8 cellular contexts compared by ENCODE assay signal in the genomic region with DNA sequence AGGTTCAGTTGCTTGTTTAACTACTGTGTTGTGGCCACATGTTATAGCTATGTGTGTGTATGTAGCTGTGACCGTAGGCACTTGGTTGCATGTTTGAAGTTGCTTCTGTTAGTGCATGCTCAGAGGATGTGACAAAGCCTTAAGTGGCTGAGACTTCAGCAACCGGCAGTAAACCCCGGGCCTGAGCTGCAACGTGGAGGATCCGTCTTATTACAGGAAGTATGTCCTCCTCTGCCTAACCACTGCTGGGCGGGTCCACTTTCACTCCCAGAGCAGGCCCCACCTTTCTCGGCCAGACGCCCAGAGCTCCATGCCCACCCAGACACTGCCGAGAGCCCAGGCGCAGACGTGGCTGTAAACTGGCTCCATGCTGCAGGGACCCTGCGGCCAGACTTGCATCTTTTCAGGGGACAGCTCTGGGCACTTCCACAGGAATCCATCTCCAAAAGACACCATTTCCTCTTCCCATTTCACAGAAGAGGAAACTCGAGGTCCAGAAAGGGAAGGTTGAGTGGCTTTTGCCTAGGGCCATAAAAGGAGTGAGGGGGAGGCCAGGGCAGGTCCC. TPM values are rescaled to one million over a fixed set of nuclear protein-coding genes. Genes with fewer than 3 reads are reported as not detected.
A peak's percentile ranks its signal among the peaks of the same experiment; 100 is the strongest.
DNase-seq lines count a peak whose midpoint lies in the region; ATAC-seq and TF ChIP-seq lines count a peak whose summit lies in the region.

No MANE protein-coding gene starts in this region.

- H3K9me3 Mint-ChIP-seq in stimulated activated naive B cell treated with anti-CD40 and anti-IgM and Interleukin-4, amounts not matched to agents 10 μg/mL and 1 μg/mL and 100 μg/mL, for 72 hours, result no peaks in the 10 kb centered on the region

- no peaks in the 10 kb centered on the region for H3K9me3 ChIP-seq in GM23248 (ENCODE audit: low read depth)

- H3K27me3 ChIP-seq in GM23248 (replicated peaks; ENCODE audit: insufficient read depth), result no peaks in the 10 kb centered on the region

- in situ Hi-C loops in GM23248 (cut with MboI) (no loop called here), astrocyte of the spinal cord (cut with HindIII; ENCODE audit: low sequenced_read_pairs) (no loop called here)

- no peaks in the 10 kb centered on the region for H3K36me3 Mint-ChIP-seq in stimulated activated naive B cell treated with anti-CD40 and anti-IgM and Interleukin-4, amounts not matched to agents 10 μg/mL and 1 μg/mL and 100 μg/mL, for 72 hours

- H2AFZ ChIP-seq in GM23248, result peak overlapping the region; percentile 65

- no peak overlapping the region for H3K27ac Mint-ChIP-seq in stimulated activated naive B cell treated with anti-CD40 and anti-IgM and Interleukin-4, amounts not matched to agents 10 μg/mL and 1 μg/mL and 100 μg/mL, for 72 hours

- ATAC-seq in left colon (peak; percentile 65), GM19452 (IDR thresholded peaks at IDR 0.05; ENCODE audit: unreplicated experiment) (no peak), HG02970 (IDR thresholded peaks at IDR 0.05; ENCODE audit: low FRiP score, unreplicated experiment) (no peak), HG02610 (IDR thresholded peaks at IDR 0.05; ENCODE audit: unreplicated experiment) (no peak)
- peak; percentile 32 to 37 for ATAC-seq in stimulated activated naive B cell treated with anti-CD40 and anti-IgM and Interleukin-4, amounts not matched to agents 10 μg/mL and 1 μg/mL and 100 μg/mL, for 72 hours (replicated peaks)

- no peak for TF ChIP-seq CTCF in astrocyte of the spinal cord (IDR thresholded peaks at IDR 0.05; ENCODE audit: low read depth, low read length)

- peaks cover 24% of the 10 kb centered on the region for H3F3A ChIP-seq in GM23248 (ENCODE audit: insufficient read depth)

- H3K79me2 ChIP-seq in GM23248 (ENCODE audit: insufficient read depth), result no peaks in the 10 kb centered on the region

- H3K4me3 ChIP-seq in GM23248 (peak overlapping the region; percentile 38), astrocyte of the spinal cord (ENCODE audit: low read depth, low read length) (no peak overlapping the region)

- H4K20me1 ChIP-seq in GM23248 (ENCODE audit: insufficient read depth), result no peaks in the 10 kb centered on the region

- H3K9ac ChIP-seq in GM23248, result peak overlapping the region; percentile 73

- peak overlapping the region; percentile 88 for H3K27ac ChIP-seq in GM23248

- peak overlapping the region; percentile 66 for H3K4me2 ChIP-seq in GM23248 (ENCODE audit: unreplicated experiment)

- WGBS in GM23248 (ENCODE audit: low coverage in 1 of 2, low lambda C conversion rate in 2 of 2, missing lambda C conversion rate in 2 of 2), 2 experiments, result 2 to 4% methylated on average over 13 of the region's 13 CpGs

- H3K9me2 ChIP-seq in GM23248 (ENCODE audit: insufficient read depth), result no peaks in the 10 kb centered on the region

- H3K36me3 ChIP-seq in GM23248 (ENCODE audit: low read depth), result no peaks in the 10 kb centered on the region

- peaks cover 15 to 31% of the 10 kb centered on the region in 2 donors for H3K4me1 Mint-ChIP-seq in stimulated activated naive B cell treated with anti-CD40 and anti-IgM and Interleukin-4, amounts not matched to agents 10 μg/mL and 1 μg/mL and 100 μg/mL, for 72 hours

- DNase-seq in GM23248 (peak; percentile 88), T follicular helper cell (ENCODE audit: low read depth) (peak; percentile 22), astrocyte of the spinal cord (ENCODE audit: low read depth, low spot score) (peak; percentile 73), left colon (peak; percentile 93 to 94)
- no peak for DNase-seq in stimulated activated naive B cell treated with anti-CD40 and anti-IgM and Interleukin-4, amounts not matched to agents 10 μg/mL and 1 μg/mL and 100 μg/mL, for 72 hours

- peaks cover 47 to 64% of the 10 kb centered on the region in 2 donors for H3K27me3 Mint-ChIP-seq in stimulated activated naive B cell treated with anti-CD40 and anti-IgM and Interleukin-4, amounts not matched to agents 10 μg/mL and 1 μg/mL and 100 μg/mL, for 72 hours

- H3K4me1 ChIP-seq in GM23248 (ENCODE audit: insufficient read depth), result peaks cover 21% of the 10 kb centered on the region

- H3K4me3 Mint-ChIP-seq in stimulated activated naive B cell treated with anti-CD40 and anti-IgM and Interleukin-4, amounts not matched to agents 10 μg/mL and 1 μg/mL and 100 μg/mL, for 72 hours, result no peak overlapping the region

- intact Hi-C loops in left colon (cut with DNase I, micrococcal nuclease), result no loop called here

RNA-seq across cellular contexts. Expression of a gene that starts 2.2 kb away (rescaled TPM):
- total RNA-seq in GM23248 (2014; rRNA removed; shearing (Covaris generic)), result 9.2 and 16.3 TPM in 2 replicates
- 21.3 and 23.2 TPM in 2 replicates for polyA plus RNA-seq in GM23248 (2016; fragmentation: Nextera tagmentation; extraction: Ambion mirVana)
- total RNA-seq in left colon, result 100 to 1,000 TPM; 147 to 186 TPM

RNA-seq across cellular contexts. Expression of a gene that starts 52.8 kb away (rescaled TPM):
- 14.0 and 16.2 TPM in 2 replicates for total RNA-seq in GM23248 (2014; rRNA removed; shearing (Covaris generic))
- polyA plus RNA-seq in GM23248 (2016; fragmentation: Nextera tagmentation; extraction: Ambion mirVana), result 8.1 and 9.4 TPM in 2 replicates
- 10 to 100 TPM in 1 of 2 donors, 1 to 10 TPM in 1; 9.7 to 13.0 TPM for total RNA-seq in left colon

Comparison
In these comparisons a context has a peak if more than half of its experiments do, and no peak if none do; other contexts are left out.
1. ATAC-seq: peak in left colon (single experiment) and stimulated activated naive B cell treated with anti-CD40 and anti-IgM and Interleukin-4, amounts not matched to agents 10 μg/mL and 1 μg/mL and 100 μg/mL, for 72 hours (2 of 2); none in GM19452 (single experiment), HG02970 (single experiment) and HG02610 (single experiment).